In the genomic region with DNA sequence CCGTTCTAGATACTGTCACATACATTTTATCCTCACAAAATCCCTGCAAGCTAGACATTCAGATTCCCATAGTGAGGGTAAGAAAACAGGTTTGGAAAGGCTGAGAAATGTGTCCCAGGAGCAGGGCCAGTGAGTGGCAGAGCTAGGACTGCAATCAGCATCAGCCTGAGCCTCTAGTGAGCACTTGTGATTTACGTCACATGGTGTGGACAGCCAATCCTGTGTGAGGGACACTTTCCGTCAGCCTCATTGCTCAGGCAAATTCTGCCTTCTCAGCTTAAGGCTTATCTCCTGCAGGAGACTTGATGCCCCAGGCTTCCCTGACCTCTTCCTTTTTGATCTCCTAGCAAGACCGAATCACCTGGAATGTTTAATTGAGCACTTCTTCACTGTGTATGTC, we compare ENCODE assay signal across 23 cellular contexts.
DNase-seq lines count a peak whose midpoint lies in the region; ATAC-seq and TF ChIP-seq lines count a peak whose summit lies in the region.
"Had no signal": no experiment of that assay in that cellular context is flagged by ENCODE, and none has a peak within 500 bp of the region (broad histone marks: within the 10 kb centered on the region; RNA-seq: fewer than 3 reads in every experiment).

No MANE protein-coding gene starts in this region.

- no peak overlapping the region for H3K27ac ChIP-seq in left ventricle myocardium inferior (replicated peaks)
- H3K27ac ChIP-seq: 22Rv1, KMS-11, SJCRH30 had no signal

- no peaks in the 10 kb centered on the region for H3K4me1 ChIP-seq in left ventricle myocardium inferior
- H3K4me1 ChIP-seq: SJCRH30 had no signal

- DNase-seq in Right ventricle myocardium superior = no peak
- no peak for DNase-seq in left ventricle myocardium inferior
- no peak for DNase-seq in WTC11 (ENCODE audit: low spot score)
- DNase-seq in iPS-NIHi7 (ENCODE audit: extremely low spot score) = peak; percentile 30
- DNase-seq in activated CD4-positive, alpha-beta memory T cell treated with anti-CD3 and anti-CD28 coated beads, Interleukin-2, amount 10 ng/mL, durations not matched to agents 7 days and 5 days = no peak
- no peak for DNase-seq in GDM1 (lab: John Stamatoyannopoulos, UW)
- DNase-seq in NCI-H1105 treated with DMSO at 0.1 percent for 48 hours (lab: John Stamatoyannopoulos, UW) = no peak
- DNase-seq: CD4-positive, CD25-positive, alpha-beta regulatory T cell; DMS53; H7; NCI-H1048; NCI-H1417 treated with DMSO at 0.1 percent for 48 hours; NCI-H187 treated with DMSO at 0.1 percent for 48 hours; NCI-H446; NCI-H526; NCI-H82; NK-92 treated with Interleukin-12 subunit alpha and Interleukin-12 subunit beta, amount 100 ng/mL, for 24 hours; PC-3; SJCRH30 had no signal

- TF ChIP-seq CTCF in left ventricle myocardium inferior (IDR thresholded peaks at IDR 0.05; ENCODE audit: borderline replicate concordance) (no peak), WTC11 (IDR thresholded peaks at IDR 0.05) (no peak)

- H3K27me3 ChIP-seq in left ventricle myocardium inferior (ENCODE audit: low read depth) = no peaks in the 10 kb centered on the region
- H3K27me3 ChIP-seq: SJCRH30 had no signal

- intact Hi-C loops in Right ventricle myocardium superior (cut with DNase I) = no loop called here
- intact Hi-C loops in left ventricle myocardium inferior (cut with micrococcal nuclease) = no loop called here

- H3K4me3 ChIP-seq in left ventricle myocardium inferior = no peak overlapping the region
- H3K4me3 ChIP-seq: SJCRH30 had no signal

- no peaks in the 10 kb centered on the region for H3K36me3 Mint-ChIP-seq in WTC11
- no peaks in the 10 kb centered on the region for H3K36me3 Mint-ChIP-seq in activated CD4-positive, alpha-beta memory T cell treated with anti-CD3 and anti-CD28 coated beads, Interleukin-2, amount 10 ng/mL, durations not matched to agents 7 days and 5 days (ENCODE audit: low read depth)

- POLR2A ChIA-PET in WTC11 (lab: Charles Lee) = no interaction called here
- POLR2A ChIA-PET in activated CD4-positive, alpha-beta memory T cell treated with anti-CD3 and anti-CD28 coated beads, Interleukin-2, amount 10 ng/mL, durations not matched to agents 7 days and 5 days (lab: Charles Lee) = no interaction called here

- ATAC-seq in Right ventricle myocardium superior (ENCODE audit: poor library complexity) (peak; percentile 39), WTC11 (peak; percentile 82)
- ATAC-seq: PC-3, SK-N-SH treated with all-trans-retinoic acid at 6 μM for 48 hours had no signal

- no peak overlapping the region for H3K27ac Mint-ChIP-seq in WTC11
- H3K27ac Mint-ChIP-seq in activated CD4-positive, alpha-beta memory T cell treated with anti-CD3 and anti-CD28 coated beads, Interleukin-2, amount 10 ng/mL, durations not matched to agents 7 days and 5 days = no peak overlapping the region
- H3K27ac Mint-ChIP-seq: B cell; CD4-positive, CD25-positive, alpha-beta regulatory T cell had no signal

- no peaks in the 10 kb centered on the region for H3K36me3 ChIP-seq in left ventricle myocardium inferior
- H3K36me3 ChIP-seq: SJCRH30 had no signal

- H3K4me3 Mint-ChIP-seq in WTC11 = no peak overlapping the region
- no peak overlapping the region for H3K4me3 Mint-ChIP-seq in activated CD4-positive, alpha-beta memory T cell treated with anti-CD3 and anti-CD28 coated beads, Interleukin-2, amount 10 ng/mL, durations not matched to agents 7 days and 5 days
- H3K4me3 Mint-ChIP-seq: B cell; CD4-positive, CD25-positive, alpha-beta regulatory T cell had no signal

- H3K9me3 Mint-ChIP-seq in WTC11 = no peaks in the 10 kb centered on the region
- H3K9me3 Mint-ChIP-seq in activated CD4-positive, alpha-beta memory T cell treated with anti-CD3 and anti-CD28 coated beads, Interleukin-2, amount 10 ng/mL, durations not matched to agents 7 days and 5 days = no peaks in the 10 kb centered on the region

- no peaks in the 10 kb centered on the region for H3K4me1 Mint-ChIP-seq in WTC11
- peaks cover 7% of the 10 kb centered on the region for H3K4me1 Mint-ChIP-seq in activated CD4-positive, alpha-beta memory T cell treated with anti-CD3 and anti-CD28 coated beads, Interleukin-2, amount 10 ng/mL, durations not matched to agents 7 days and 5 days
- H3K4me1 Mint-ChIP-seq: B cell had no signal

- CTCF ChIA-PET in WTC11 (lab: Charles Lee) = interaction anchor here (1.2 kb wide), 1 partner anchor 39 kb away, joined by 3 read pairs; no protein-coding TSS in a partner anchor
- CTCF ChIA-PET in activated CD4-positive, alpha-beta memory T cell treated with anti-CD3 and anti-CD28 coated beads, Interleukin-2, amount 10 ng/mL, durations not matched to agents 7 days and 5 days (lab: Charles Lee) = no interaction called here

- no peaks in the 10 kb centered on the region for H3K9me3 ChIP-seq in left ventricle myocardium inferior (replicated peaks)
- H3K9me3 ChIP-seq: SJCRH30 had no signal

- H3K27me3 Mint-ChIP-seq in WTC11 (ENCODE audit: low read depth) = no peaks in the 10 kb centered on the region
- H3K27me3 Mint-ChIP-seq in activated CD4-positive, alpha-beta memory T cell treated with anti-CD3 and anti-CD28 coated beads, Interleukin-2, amount 10 ng/mL, durations not matched to agents 7 days and 5 days = no peaks in the 10 kb centered on the region
- H3K27me3 Mint-ChIP-seq: CD4-positive, CD25-positive, alpha-beta regulatory T cell had no signal

TF ChIP-seq in WTC11, 78 proteins besides CTCF, POLR2A, EP300 and RAD21:
- TF ChIP-seq, protein P1, sequence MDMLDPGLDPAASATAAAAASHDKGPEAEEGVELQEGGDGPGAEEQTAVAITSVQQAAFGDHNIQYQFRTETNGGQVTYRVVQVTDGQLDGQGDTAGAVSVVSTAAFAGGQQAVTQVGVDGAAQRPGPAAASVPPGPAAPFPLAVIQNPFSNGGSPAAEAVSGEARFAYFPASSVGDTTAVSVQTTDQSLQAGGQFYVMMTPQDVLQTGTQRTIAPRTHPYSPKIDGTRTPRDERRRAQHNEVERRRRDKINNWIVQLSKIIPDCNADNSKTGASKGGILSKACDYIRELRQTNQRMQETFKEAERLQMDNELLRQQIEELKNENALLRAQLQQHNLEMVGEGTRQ (CRISPR knock-in tag; IDR thresholded peaks at IDR 0.05) = peak; percentile 70
- TF ChIP-seq, protein P2, sequence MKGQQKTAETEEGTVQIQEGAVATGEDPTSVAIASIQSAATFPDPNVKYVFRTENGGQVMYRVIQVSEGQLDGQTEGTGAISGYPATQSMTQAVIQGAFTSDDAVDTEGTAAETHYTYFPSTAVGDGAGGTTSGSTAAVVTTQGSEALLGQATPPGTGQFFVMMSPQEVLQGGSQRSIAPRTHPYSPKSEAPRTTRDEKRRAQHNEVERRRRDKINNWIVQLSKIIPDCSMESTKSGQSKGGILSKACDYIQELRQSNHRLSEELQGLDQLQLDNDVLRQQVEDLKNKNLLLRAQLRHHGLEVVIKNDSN (CRISPR knock-in tag; IDR thresholded peaks at IDR 0.05) = peak; percentile 26; the same call in 1 of the 2 replicates
- no peak for TF ChIP-seq RELA (CRISPR knock-in tag; IDR thresholded peaks at IDR 0.05; ENCODE audit: borderline replicate concordance)
- TF ChIP-seq GABPB1 (CRISPR knock-in tag; IDR thresholded peaks at IDR 0.05) = no peak
TF ChIP-seq in WTC11: peak in this region for 2.
